ENCODE assay signal across 8 cellular contexts in the genomic region with DNA sequence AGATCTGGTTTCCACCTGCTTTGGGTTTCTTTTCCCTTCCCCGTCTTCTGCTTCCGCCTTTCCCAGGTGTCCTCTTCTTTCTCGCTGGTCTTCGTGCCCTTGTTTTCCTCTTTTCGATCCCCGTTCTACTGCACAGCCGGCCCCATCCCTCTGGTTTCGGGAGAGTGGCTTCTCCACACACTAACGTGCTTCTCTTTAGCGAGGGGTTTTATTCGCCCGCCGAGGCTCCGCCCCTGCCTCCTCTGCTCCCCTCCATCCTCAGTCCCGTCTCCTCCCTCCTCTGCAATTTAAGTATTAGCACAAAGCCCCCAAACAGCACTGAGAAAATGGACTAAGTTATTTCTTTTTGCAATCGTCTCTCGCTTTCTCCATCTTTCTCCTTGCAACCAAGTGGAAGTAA. TPM values are rescaled to one million over a fixed set of nuclear protein-coding genes. Genes with fewer than 3 reads are reported as not detected.
DNase-seq lines count a peak whose midpoint lies in the region; ATAC-seq and TF ChIP-seq lines count a peak whose summit lies in the region.

Gene SLC7A8, minus strand, starts transcription at position 182 of the 400 bp plus-strand sequence. CDS start 746 bp downstream, outside the sequence.

- H3K4me3 ChIP-seq in CD8-positive, alpha-beta memory T cell (ENCODE audit: low read length): peak within 1 kb of the TSS; percentile 71
- H3K4me3 ChIP-seq in cardiac muscle cell (peak within 1 kb of the TSS; percentile 58), parathyroid adenoma (ENCODE audit: low read depth, low read length) (peak within 1 kb of the TSS; percentile 71)

- peaks cover 0 to 3% (median 0%) of the 10 kb centered on the region in 3 donors for H3K4me1 Mint-ChIP-seq in CD8-positive, alpha-beta memory T cell

- peak; percentile 53 to 62 for ATAC-seq in activated naive CD4-positive, alpha-beta T cell treated with anti-CD3 and anti-CD28 coated beads, Interleukin-2, amount 50 U/mL, for 72 hours
- no peak for ATAC-seq in GM21529 (IDR thresholded peaks at IDR 0.05; ENCODE audit: unreplicated experiment)

- peak within 1 kb of the TSS; percentile 96 for H3K4me2 ChIP-seq in parathyroid adenoma (ENCODE audit: low read length)

- peaks cover 26% of the 10 kb centered on the region for H3K79me2 ChIP-seq in parathyroid adenoma

- no peaks in the 10 kb centered on the region for H3K9me3 ChIP-seq in CD8-positive, alpha-beta memory T cell (ENCODE audit: low read length)
- no peaks in the 10 kb centered on the region for H3K9me3 ChIP-seq in cardiac muscle cell (ENCODE audit: low read depth)
- no peaks in the 10 kb centered on the region for H3K9me3 ChIP-seq in parathyroid adenoma (ENCODE audit: control insufficient read depth, low read length)

- H3K36me3 Mint-ChIP-seq in CD8-positive, alpha-beta memory T cell: no peaks in the 10 kb centered on the region
- no peaks in the 10 kb centered on the region for H3K36me3 Mint-ChIP-seq in activated naive CD4-positive, alpha-beta T cell treated with anti-CD3 and anti-CD28 coated beads, Interleukin-2, amount 50 U/mL, for 72 hours

- H3K4me3 Mint-ChIP-seq in CD8-positive, alpha-beta memory T cell: no peak within 1 kb of the TSS

- POLR2A ChIA-PET in CD8-positive, alpha-beta memory T cell (lab: Charles Lee): interaction anchor here (0.7 kb wide), 1 partner anchor 160 kb away, joined by 17 read pairs; no protein-coding TSS in a partner anchor

- CTCF ChIA-PET in CD8-positive, alpha-beta memory T cell (lab: Charles Lee): interaction anchor here (2.1 to 2.4 kb wide), 2 partner anchors 62 to 115 kb away, joined by 5 to 17 read pairs; no protein-coding TSS in a partner anchor

- H3K27ac ChIP-seq in CD8-positive, alpha-beta memory T cell (ENCODE audit: low read depth, low read length): no peak within 1 kb of the TSS
- no peak within 1 kb of the TSS for H3K27ac ChIP-seq in cardiac muscle cell
- peak within 1 kb of the TSS; percentile 84 for H3K27ac ChIP-seq in parathyroid adenoma

- H3K9me3 Mint-ChIP-seq in CD8-positive, alpha-beta memory T cell: no peaks in the 10 kb centered on the region
- no peaks in the 10 kb centered on the region for H3K9me3 Mint-ChIP-seq in activated naive CD4-positive, alpha-beta T cell treated with anti-CD3 and anti-CD28 coated beads, Interleukin-2, amount 50 U/mL, for 72 hours

- no peak within 1 kb of the TSS for H3K9ac ChIP-seq in parathyroid adenoma

- TF ChIP-seq CTCF in cardiac muscle cell (IDR thresholded peaks at IDR 0.05; ENCODE audit: low read depth, low read length) (no peak), parathyroid adenoma (IDR thresholded peaks at IDR 0.05) (no peak)

- peak within 1 kb of the TSS; percentile 77 for H2AFZ ChIP-seq in parathyroid adenoma

- H3K36me3 ChIP-seq in CD8-positive, alpha-beta memory T cell (ENCODE audit: insufficient read depth, low read length): no peaks in the 10 kb centered on the region
- H3K36me3 ChIP-seq in cardiac muscle cell (no peaks in the 10 kb centered on the region), parathyroid adenoma (ENCODE audit: control insufficient read depth, insufficient read depth, low read length) (no peaks in the 10 kb centered on the region)

- H3K27me3 Mint-ChIP-seq in CD8-positive, alpha-beta memory T cell: peaks cover 12 to 30% of the 10 kb centered on the region in 2 donors

- H3K27me3 ChIP-seq in CD8-positive, alpha-beta memory T cell (ENCODE audit: insufficient read depth, low read length, poor library complexity, severe bottlenecking): peaks cover 4% of the 10 kb centered on the region
- no peaks in the 10 kb centered on the region for H3K27me3 ChIP-seq in cardiac muscle cell
- H3K27me3 ChIP-seq in parathyroid adenoma (ENCODE audit: control insufficient read depth, insufficient read depth, low read length): no peaks in the 10 kb centered on the region

- H3K4me1 ChIP-seq in CD8-positive, alpha-beta memory T cell (ENCODE audit: insufficient read depth, low read length): peaks cover 9% of the 10 kb centered on the region
- peaks cover 13% of the 10 kb centered on the region for H3K4me1 ChIP-seq in cardiac muscle cell (ENCODE audit: low read depth)
- peaks cover 11% of the 10 kb centered on the region for H3K4me1 ChIP-seq in parathyroid adenoma

- H3K27ac Mint-ChIP-seq in CD8-positive, alpha-beta memory T cell: no peak within 1 kb of the TSS
- H3K27ac Mint-ChIP-seq in activated naive CD4-positive, alpha-beta T cell treated with anti-CD3 and anti-CD28 coated beads, Interleukin-2, amount 50 U/mL, for 72 hours: no peak within 1 kb of the TSS

- DNase-seq in CD8-positive, alpha-beta memory T cell: peak in 1 of 5 donors; percentile 45
- DNase-seq in NCI-H2171 treated with DMSO at 0.1 percent for 48 hours (lab: John Stamatoyannopoulos, UW) (peak; percentile 92), cardiac muscle cell (ENCODE audit: low read depth in 1 of 2, low spot score in 1 of 2) (peak in 1 of 2 donors; percentile 66), RKO (ENCODE audit: low spot score) (no peak), NCI-H187 treated with DMSO at 0.1 percent for 48 hours (lab: John Stamatoyannopoulos, UW) (no peak)
- peak in 1 of 2 donors; percentile 23 for DNase-seq in activated naive CD4-positive, alpha-beta T cell treated with anti-CD3 and anti-CD28 coated beads, Interleukin-2, amount 50 U/mL, for 72 hours (ENCODE audit: low spot score in 2 of 2)

RNA-seq across cellular contexts. Expression of gene SLC7A8, which starts in this region (rescaled TPM):
- total RNA-seq in CD8-positive, alpha-beta memory T cell: 1 to 10 TPM; 1.4 to 2.5 TPM
- polyA plus RNA-seq in CD8-positive, alpha-beta memory T cell: 0.51 TPM
- 1 to 10 TPM; 1.2 to 1.9 TPM for total RNA-seq in activated naive CD4-positive, alpha-beta T cell treated with anti-CD3 and anti-CD28 coated beads, Interleukin-2, amount 50 U/mL, for 72 hours
- 9.2 and 14.1 TPM in 2 replicates for total RNA-seq in cardiac muscle cell
- 12.6 and 14.0 TPM in 2 replicates for polyA plus RNA-seq in cardiac muscle cell
